15 cellular contexts compared by ENCODE assay signal in the genomic region with DNA sequence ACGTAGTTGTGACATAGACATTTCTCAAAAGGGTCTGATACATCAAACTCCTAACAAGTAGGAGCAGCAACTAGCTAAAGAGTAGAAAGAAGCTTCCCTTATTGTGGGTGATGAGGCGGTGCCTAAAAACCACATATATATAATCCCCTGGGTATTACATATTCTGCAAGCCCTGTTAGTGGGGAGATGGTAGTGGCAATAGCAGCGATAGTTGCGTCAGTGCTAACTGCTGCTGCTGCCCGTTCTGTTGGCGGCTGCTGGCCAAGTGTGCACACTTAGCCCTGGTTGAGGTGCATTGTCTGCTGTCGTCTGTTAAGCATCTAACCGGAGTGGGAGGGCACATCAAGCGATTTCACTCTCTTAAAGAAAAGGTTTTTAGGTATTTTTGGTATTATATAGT. TPM values are rescaled to one million over a fixed set of nuclear protein-coding genes. Genes with fewer than 3 reads are reported as not detected.
DNase-seq lines count a peak whose midpoint lies in the region; ATAC-seq and TF ChIP-seq lines count a peak whose summit lies in the region.
"Had no signal": no experiment of that assay in that cellular context is flagged by ENCODE, and none has a peak within 500 bp of the region (broad histone marks: within the 10 kb centered on the region; RNA-seq: fewer than 3 reads in every experiment).

No MANE protein-coding gene starts in this region.

- no peak for TF ChIP-seq CTCF in SU-DHL-6 (IDR thresholded peaks at IDR 0.05; ENCODE audit: insufficient read depth, low read length, poor library complexity, severe bottlenecking)
- no peak for TF ChIP-seq CTCF in spleen (IDR thresholded peaks at IDR 0.05 in 8 of 11, conservative IDR thresholded peaks at IDR 0.05 in 3 of 11)
- TF ChIP-seq CTCF in transverse colon (IDR thresholded peaks at IDR 0.05): no peak

- no peak overlapping the region for H3K27ac Mint-ChIP-seq in activated CD4-positive, alpha-beta T cell treated with anti-CD3 and anti-CD28 coated beads for 36 hours
- H3K27ac Mint-ChIP-seq: T-helper 1 cell treated with Interleukin-12 subunit alpha and Interleukin-12 subunit beta and Interleukin-4 antibody, amounts not matched to agents 30 μg/mL and 1 μg/mL, for 36 hours had no signal

- H2AFZ ChIP-seq in SU-DHL-6 (ENCODE audit: low read depth, low read length, severe bottlenecking): no peak overlapping the region

- CTCF ChIA-PET in activated CD4-positive, alpha-beta T cell treated with anti-CD3 and anti-CD28 coated beads for 36 hours (lab: Charles Lee): interaction anchor here (0.9 kb wide), 1 partner anchor 209 kb away, joined by 6 read pairs; no protein-coding TSS in a partner anchor

- H3K36me3 ChIP-seq in SU-DHL-6 (ENCODE audit: low read length) (no peaks in the 10 kb centered on the region), spleen (peaks cover 0 to 20% (median under 1%) of the 10 kb centered on the region in 6 donors), transverse colon (no peaks in the 10 kb centered on the region)

- H3K36me3 Mint-ChIP-seq in activated CD4-positive, alpha-beta T cell treated with anti-CD3 and anti-CD28 coated beads for 36 hours (ENCODE audit: low read depth): peaks cover 14% of the 10 kb centered on the region

- POLR2A ChIA-PET in activated CD4-positive, alpha-beta T cell treated with anti-CD3 and anti-CD28 coated beads for 36 hours (lab: Charles Lee): no interaction called here

- H3K9me2 ChIP-seq in SU-DHL-6 (replicated peaks; ENCODE audit: insufficient read depth, low read length): no peaks in the 10 kb centered on the region

- WGBS in spleen, 5 donors: 46 to 74% (median 50%) methylated on average over 9 of the region's 9 CpGs
- 74 to 91% methylated on average over 1 to 9 of the region's 9 CpGs for WGBS in transverse colon (ENCODE audit: low coverage in 1 of 2), 2 donors

- no peak overlapping the region for H3K4me3 ChIP-seq in SU-DHL-6 (ENCODE audit: insufficient read depth, low read length, poor library complexity, severe bottlenecking)
- H3K4me3 ChIP-seq in spleen: no peak overlapping the region
- H3K4me3 ChIP-seq in transverse colon: no peak overlapping the region
- H3K4me3 ChIP-seq: dorsolateral prefrontal cortex, K562 had no signal

- no peaks in the 10 kb centered on the region for H3K27me3 Mint-ChIP-seq in activated CD4-positive, alpha-beta T cell treated with anti-CD3 and anti-CD28 coated beads for 36 hours

- no peaks in the 10 kb centered on the region for H3K79me2 ChIP-seq in SU-DHL-6 (ENCODE audit: insufficient read depth, low read length)

- no peaks in the 10 kb centered on the region for H3F3A ChIP-seq in SU-DHL-6 (ENCODE audit: insufficient read depth)

- H3K9me3 Mint-ChIP-seq in activated CD4-positive, alpha-beta T cell treated with anti-CD3 and anti-CD28 coated beads for 36 hours (ENCODE audit: low read depth): no peaks in the 10 kb centered on the region
- H3K9me3 Mint-ChIP-seq: T-helper 1 cell treated with Interleukin-12 subunit alpha and Interleukin-12 subunit beta and Interleukin-4 antibody, amounts not matched to agents 30 μg/mL and 1 μg/mL, for 36 hours had no signal

- H3K9me3 ChIP-seq in SU-DHL-6 (ENCODE audit: insufficient read depth, low read length): no peaks in the 10 kb centered on the region
- no peaks in the 10 kb centered on the region for H3K9me3 ChIP-seq in spleen
- no peaks in the 10 kb centered on the region for H3K9me3 ChIP-seq in transverse colon

- H3K4me1 ChIP-seq in spleen (peaks cover 0 to 18% (median 0%) of the 10 kb centered on the region in 6 donors), transverse colon (no peaks in the 10 kb centered on the region)

- TF ChIP-seq POLR2A in spleen (IDR thresholded peaks at IDR 0.05) (no peak), transverse colon (IDR thresholded peaks at IDR 0.05) (no peak)

- no peak overlapping the region for H3K9ac ChIP-seq in SU-DHL-6 (ENCODE audit: low read length)

- peak; percentile 9 for DNase-seq in activated CD4-positive, alpha-beta T cell treated with anti-CD3 and anti-CD28 coated beads for 36 hours
- DNase-seq in activated CD4-positive, alpha-beta T cell treated with anti-CD3 and anti-CD28 coated beads, Interleukin-2, amount 50 U/mL, for 4 hours: no peak
- peak; percentile 56 for DNase-seq in spleen
- no peak for DNase-seq in DMS53 treated with DMSO at 0.1 percent for 48 hours (lab: John Stamatoyannopoulos, UW; ENCODE audit: unreplicated experiment)
- no peak for DNase-seq in transverse colon
- DNase-seq in NCI-H1694 treated with DMSO at 0.1 percent for 48 hours (lab: John Stamatoyannopoulos, UW): no peak
- DNase-seq: 8988T, DMS79, dorsolateral prefrontal cortex, mammary epithelial cell, NCI-H526 had no signal

- no peaks in the 10 kb centered on the region for H4K20me1 ChIP-seq in SU-DHL-6 (ENCODE audit: low read depth, low read length)

- peak overlapping the region; percentile 43 for H3K4me2 ChIP-seq in SU-DHL-6 (ENCODE audit: low read depth, low read length, poor library complexity, severe bottlenecking)

- TF ChIP-seq EP300 in transverse colon (IDR thresholded peaks at IDR 0.05; ENCODE audit: low read depth): no peak

- peaks cover 20% of the 10 kb centered on the region for H3K4me1 Mint-ChIP-seq in activated CD4-positive, alpha-beta T cell treated with anti-CD3 and anti-CD28 coated beads for 36 hours

- H3K4me3 Mint-ChIP-seq in activated CD4-positive, alpha-beta T cell treated with anti-CD3 and anti-CD28 coated beads for 36 hours: no peak overlapping the region
- H3K4me3 Mint-ChIP-seq: T-helper 1 cell treated with Interleukin-12 subunit alpha and Interleukin-12 subunit beta and Interleukin-4 antibody, amounts not matched to agents 30 μg/mL and 1 μg/mL, for 36 hours had no signal

- intact Hi-C loops in activated CD4-positive, alpha-beta T cell treated with anti-CD3 and anti-CD28 coated beads for 36 hours (cut with DNase I, micrococcal nuclease): loop anchor here in 1 of 2 experiments (5.0 kb wide), 1 partner anchor 35 kb away; a partner anchor contains a TSS
- intact Hi-C loops in spleen (cut with DNase I; ENCODE audit: low total_unique reads) (no loop called here), transverse colon (cut with DNase I; ENCODE audit: low total_unique reads) (no loop called here)

- peak overlapping the region; percentile 39; the same call in 1 of the 2 replicates for H3K27ac ChIP-seq in SU-DHL-6 (ENCODE audit: low read depth, low read length)
- H3K27ac ChIP-seq in spleen: no peak overlapping the region
- H3K27ac ChIP-seq in transverse colon: no peak overlapping the region

- H3K27me3 ChIP-seq in SU-DHL-6 (ENCODE audit: low read length) (no peaks in the 10 kb centered on the region), spleen (replicated peaks in 1 of 7) (no peaks in the 10 kb centered on the region), transverse colon (no peaks in the 10 kb centered on the region)
- H3K27me3 ChIP-seq: dorsolateral prefrontal cortex had no signal

- in situ Hi-C loops in transverse colon (cut with MboI; ENCODE audit: low pct_ligation_motif_present in 1 of 4, low pct_unique_long_range_greater_than_20kb in 1 of 4, low sequenced_read_pairs in 3 of 4): no loop called here

- ATAC-seq in activated CD4-positive, alpha-beta T cell treated with anti-CD3 and anti-CD28 coated beads for 36 hours: no peak
- peak; percentile 54 for ATAC-seq in HG03159 (IDR thresholded peaks at IDR 0.05; ENCODE audit: unreplicated experiment)
- ATAC-seq: K562 had no signal

RNA-seq across cellular contexts. Expression of a gene that starts 35.8 kb away (rescaled TPM):
- total RNA-seq in activated CD4-positive, alpha-beta T cell treated with anti-CD3 and anti-CD28 coated beads for 36 hours: 10 to 100 TPM; 12.7 to 14.5 TPM
- total RNA-seq in spleen (10 to 100 TPM in 5 of 7 donors, 1 to 10 TPM in 2; 5.4 to 32.6 (median 10.5) TPM), transverse colon (10 to 100 TPM in 2 of 4 donors, 1 to 10 TPM in 1, under 1 TPM in 1; 0.80 to 14.0 (median 9.6) TPM)
- polyA plus RNA-seq in spleen: 1 to 10 TPM; 1.3 to 2.5 (median 1.6) TPM

RNA-seq across cellular contexts. Expression of a gene that starts 59.9 kb away (rescaled TPM):
- total RNA-seq in activated CD4-positive, alpha-beta T cell treated with anti-CD3 and anti-CD28 coated beads for 36 hours: not detected
- total RNA-seq in spleen (not detected), transverse colon (not detected)
- polyA plus RNA-seq in spleen: not detected
- total RNA-seq: K562, mammary epithelial cell had no signal
- polyA plus RNA-seq: mammary epithelial cell had no signal

Comparison
In these comparisons a context has a peak if more than half of its experiments do, and no peak if none do; other contexts are left out.
1. DNase-seq: peak in activated CD4-positive, alpha-beta T cell treated with anti-CD3 and anti-CD28 coated beads for 36 hours (single experiment) and spleen (single experiment); none in activated CD4-positive, alpha-beta T cell treated with anti-CD3 and anti-CD28 coated beads, Interleukin-2, amount 50 U/mL, for 4 hours (0 of 2), DMS53 treated with DMSO at 0.1 percent for 48 hours (single experiment), transverse colon (single experiment) and NCI-H1694 treated with DMSO at 0.1 percent for 48 hours (single experiment).